ENCODE assay signal across 23 cellular contexts in genomic region chr9:35932732-35933131, GRCh38. TPM values are rescaled to one million over a fixed set of nuclear protein-coding genes. Genes with fewer than 3 reads are reported as not detected.
DNase-seq lines count a peak whose midpoint lies in the region; ATAC-seq and TF ChIP-seq lines count a peak whose summit lies in the region.
"Had no signal": no experiment of that assay in that cellular context is flagged by ENCODE, and none has a peak within 500 bp of the region (broad histone marks: within the 10 kb centered on the region; RNA-seq: fewer than 3 reads in every experiment).

No MANE protein-coding gene starts in this region.

- H3K9me3 Mint-ChIP-seq in activated naive CD8-positive, alpha-beta T cell treated with anti-CD3 and anti-CD28 coated beads, Interleukin-2, amount 10 ng/mL, durations not matched to agents 7 days and 5 days: peaks cover 8% of the 10 kb centered on the region
- no peaks in the 10 kb centered on the region for H3K9me3 Mint-ChIP-seq in activated naive CD8-positive, alpha-beta T cell treated with anti-CD3 and anti-CD28 coated beads for 36 hours
- H3K9me3 Mint-ChIP-seq in activated CD8-positive, alpha-beta T cell treated with anti-CD3 and anti-CD28 coated beads, Interleukin-2, amount 10 ng/mL, durations not matched to agents 7 days and 5 days (ENCODE audit: insufficient read depth): no peaks in the 10 kb centered on the region
- peaks cover 8% of the 10 kb centered on the region for H3K9me3 Mint-ChIP-seq in activated T-helper 2 cell treated with anti-CD3 and anti-CD28 coated beads, Interferon-gamma antibody, Interleukin-2, Interleukin-4, amounts not matched to agents 10 μg/mL and 5 μg/mL and 100 μg/mL, durations not matched to agents 14 hours and 24 hours and 36 hours

- H3K27me3 ChIP-seq in body of pancreas: no peaks in the 10 kb centered on the region

- H3K36me3 Mint-ChIP-seq in activated naive CD8-positive, alpha-beta T cell treated with anti-CD3 and anti-CD28 coated beads, Interleukin-2, amount 10 ng/mL, durations not matched to agents 7 days and 5 days: peaks cover 10% of the 10 kb centered on the region
- peaks cover 2% of the 10 kb centered on the region for H3K36me3 Mint-ChIP-seq in activated naive CD8-positive, alpha-beta T cell treated with anti-CD3 and anti-CD28 coated beads for 36 hours
- H3K36me3 Mint-ChIP-seq in activated CD8-positive, alpha-beta T cell treated with anti-CD3 and anti-CD28 coated beads, Interleukin-2, amount 10 ng/mL, durations not matched to agents 7 days and 5 days (ENCODE audit: low read depth): peaks cover 7% of the 10 kb centered on the region
- peaks cover 5% of the 10 kb centered on the region for H3K36me3 Mint-ChIP-seq in activated T-helper 2 cell treated with anti-CD3 and anti-CD28 coated beads, Interferon-gamma antibody, Interleukin-2, Interleukin-4, amounts not matched to agents 10 μg/mL and 5 μg/mL and 100 μg/mL, durations not matched to agents 14 hours and 24 hours and 36 hours (ENCODE audit: low read depth)
- H3K36me3 Mint-ChIP-seq: CD4-positive, alpha-beta memory T cell had no signal

- H3K27ac ChIP-seq in body of pancreas: no peak overlapping the region
- H3K27ac ChIP-seq: skin epidermis had no signal

- intact Hi-C loops in activated T-helper 2 cell treated with anti-CD3 and anti-CD28 coated beads, Interferon-gamma antibody, Interleukin-2, Interleukin-4, amounts not matched to agents 10 μg/mL and 5 μg/mL and 100 μg/mL, durations not matched to agents 14 hours and 24 hours and 36 hours (cut with micrococcal nuclease): loop anchor here (1.0 kb wide), 2 partner anchors 8 to 21 kb away; no protein-coding TSS in a partner anchor
- intact Hi-C loops in body of pancreas (cut with DNase I): no loop called here

- no peaks in the 10 kb centered on the region for H3K36me3 ChIP-seq in body of pancreas (replicated peaks in 1 of 2; ENCODE audit: insufficient read depth in 1 of 2, low read depth in 2 of 2)

- CTCF ChIA-PET in activated CD8-positive, alpha-beta T cell treated with anti-CD3 and anti-CD28 coated beads, Interleukin-2, amount 10 ng/mL, durations not matched to agents 7 days and 5 days (lab: Charles Lee): interaction anchor here (1.0 kb wide), 1 partner anchor 12 kb away, joined by 4 read pairs; no protein-coding TSS in a partner anchor

- POLR2A ChIA-PET in activated naive CD8-positive, alpha-beta T cell treated with anti-CD3 and anti-CD28 coated beads, Interleukin-2, amount 10 ng/mL, durations not matched to agents 7 days and 5 days (lab: Charles Lee): interaction anchor here (0.6 kb wide), 1 partner anchor 13 kb away, joined by 4 read pairs; no protein-coding TSS in a partner anchor
- POLR2A ChIA-PET in activated CD8-positive, alpha-beta T cell treated with anti-CD3 and anti-CD28 coated beads, Interleukin-2, amount 10 ng/mL, durations not matched to agents 7 days and 5 days (lab: Charles Lee): no interaction called here

- no peaks in the 10 kb centered on the region for H3K9me3 ChIP-seq in body of pancreas

- peaks cover 17% of the 10 kb centered on the region for H3K4me1 Mint-ChIP-seq in activated naive CD8-positive, alpha-beta T cell treated with anti-CD3 and anti-CD28 coated beads, Interleukin-2, amount 10 ng/mL, durations not matched to agents 7 days and 5 days
- H3K4me1 Mint-ChIP-seq in activated naive CD8-positive, alpha-beta T cell treated with anti-CD3 and anti-CD28 coated beads for 36 hours: peaks cover 14% of the 10 kb centered on the region
- peaks cover 16% of the 10 kb centered on the region for H3K4me1 Mint-ChIP-seq in activated CD8-positive, alpha-beta T cell treated with anti-CD3 and anti-CD28 coated beads, Interleukin-2, amount 10 ng/mL, durations not matched to agents 7 days and 5 days (ENCODE audit: low read depth)
- peaks cover 19% of the 10 kb centered on the region for H3K4me1 Mint-ChIP-seq in activated T-helper 2 cell treated with anti-CD3 and anti-CD28 coated beads, Interferon-gamma antibody, Interleukin-2, Interleukin-4, amounts not matched to agents 10 μg/mL and 5 μg/mL and 100 μg/mL, durations not matched to agents 14 hours and 24 hours and 36 hours (ENCODE audit: low read depth)

- ATAC-seq in activated naive CD8-positive, alpha-beta T cell treated with anti-CD3 and anti-CD28 coated beads, Interleukin-2, amount 10 ng/mL, durations not matched to agents 7 days and 5 days (ENCODE audit: low read depth): peak; percentile 86
- peak; percentile 77 for ATAC-seq in activated CD8-positive, alpha-beta T cell treated with anti-CD3 and anti-CD28 coated beads, Interleukin-2, amount 10 ng/mL, durations not matched to agents 7 days and 5 days
- ATAC-seq in body of pancreas: no peak

- no peak for DNase-seq in activated naive CD8-positive, alpha-beta T cell treated with anti-CD3 and anti-CD28 coated beads, Interleukin-2, amount 10 ng/mL, durations not matched to agents 7 days and 5 days
- no peak for DNase-seq in activated naive CD8-positive, alpha-beta T cell treated with anti-CD3 and anti-CD28 coated beads for 36 hours
- DNase-seq in MV-4-11 (lab: John Stamatoyannopoulos, UW): peak; percentile 38
- peak; percentile 53 for DNase-seq in activated CD8-positive, alpha-beta T cell treated with anti-CD3 and anti-CD28 coated beads, Interleukin-2, amount 10 ng/mL, durations not matched to agents 7 days and 5 days
- no peak for DNase-seq in activated T-helper 2 cell treated with anti-CD3 and anti-CD28 coated beads, Interferon-gamma antibody, Interleukin-2, Interleukin-4, amounts not matched to agents 10 μg/mL and 5 μg/mL and 100 μg/mL, durations not matched to agents 14 hours and 24 hours and 36 hours (ENCODE audit: low spot score)
- no peak for DNase-seq in body of pancreas
- no peak for DNase-seq in C1 segment of cervical spinal cord (lab: John Stamatoyannopoulos, UW)
- DNase-seq: activated effector memory CD4-positive, alpha-beta T cell treated with anti-CD3 and anti-CD28 coated beads, Interleukin-2, amount 50 U/mL, for 16 hours; CD4-positive, alpha-beta memory T cell; DMS153; GDM1; head of caudate nucleus; mesenchymal stem cell; NCI-H1436; NCI-H524 treated with DMSO at 0.1 percent for 48 hours; nucleus accumbens; SHP77; stimulated activated CD4-positive, alpha-beta T cell treated with anti-CD3 and anti-CD28 coated beads, Interleukin-2, amount 100 ng/mL, for 48 hours; T-helper 1 cell had no signal

- H3K27me3 Mint-ChIP-seq in activated naive CD8-positive, alpha-beta T cell treated with anti-CD3 and anti-CD28 coated beads, Interleukin-2, amount 10 ng/mL, durations not matched to agents 7 days and 5 days: no peaks in the 10 kb centered on the region
- H3K27me3 Mint-ChIP-seq in activated naive CD8-positive, alpha-beta T cell treated with anti-CD3 and anti-CD28 coated beads for 36 hours: no peaks in the 10 kb centered on the region
- no peaks in the 10 kb centered on the region for H3K27me3 Mint-ChIP-seq in activated CD8-positive, alpha-beta T cell treated with anti-CD3 and anti-CD28 coated beads, Interleukin-2, amount 10 ng/mL, durations not matched to agents 7 days and 5 days (ENCODE audit: low read depth)
- H3K27me3 Mint-ChIP-seq in activated T-helper 2 cell treated with anti-CD3 and anti-CD28 coated beads, Interferon-gamma antibody, Interleukin-2, Interleukin-4, amounts not matched to agents 10 μg/mL and 5 μg/mL and 100 μg/mL, durations not matched to agents 14 hours and 24 hours and 36 hours (ENCODE audit: low read depth): peaks cover 17% of the 10 kb centered on the region
- H3K27me3 Mint-ChIP-seq: CD4-positive, alpha-beta memory T cell had no signal

- 81 to 86% methylated on average over 3 of the region's 3 CpGs for WGBS in body of pancreas, 2 donors

- no peaks in the 10 kb centered on the region for H3K4me1 ChIP-seq in body of pancreas

- TF ChIP-seq POLR2A in body of pancreas (IDR thresholded peaks at IDR 0.05): no peak

- no peak for TF ChIP-seq CTCF in body of pancreas (IDR thresholded peaks at IDR 0.05)

- H3K27ac Mint-ChIP-seq in activated naive CD8-positive, alpha-beta T cell treated with anti-CD3 and anti-CD28 coated beads, Interleukin-2, amount 10 ng/mL, durations not matched to agents 7 days and 5 days: peak overlapping the region; percentile 65
- no peak overlapping the region for H3K27ac Mint-ChIP-seq in activated naive CD8-positive, alpha-beta T cell treated with anti-CD3 and anti-CD28 coated beads for 36 hours
- H3K27ac Mint-ChIP-seq in activated CD8-positive, alpha-beta T cell treated with anti-CD3 and anti-CD28 coated beads, Interleukin-2, amount 10 ng/mL, durations not matched to agents 7 days and 5 days: no peak overlapping the region
- H3K27ac Mint-ChIP-seq in activated T-helper 2 cell treated with anti-CD3 and anti-CD28 coated beads, Interferon-gamma antibody, Interleukin-2, Interleukin-4, amounts not matched to agents 10 μg/mL and 5 μg/mL and 100 μg/mL, durations not matched to agents 14 hours and 24 hours and 36 hours: no peak overlapping the region

- H3K4me3 ChIP-seq in body of pancreas: no peak overlapping the region
- H3K4me3 ChIP-seq: skin epidermis had no signal

- H3K4me3 Mint-ChIP-seq in activated naive CD8-positive, alpha-beta T cell treated with anti-CD3 and anti-CD28 coated beads, Interleukin-2, amount 10 ng/mL, durations not matched to agents 7 days and 5 days: no peak overlapping the region
- H3K4me3 Mint-ChIP-seq in activated naive CD8-positive, alpha-beta T cell treated with anti-CD3 and anti-CD28 coated beads for 36 hours: no peak overlapping the region
- no peak overlapping the region for H3K4me3 Mint-ChIP-seq in activated CD8-positive, alpha-beta T cell treated with anti-CD3 and anti-CD28 coated beads, Interleukin-2, amount 10 ng/mL, durations not matched to agents 7 days and 5 days
- no peak overlapping the region for H3K4me3 Mint-ChIP-seq in activated T-helper 2 cell treated with anti-CD3 and anti-CD28 coated beads, Interferon-gamma antibody, Interleukin-2, Interleukin-4, amounts not matched to agents 10 μg/mL and 5 μg/mL and 100 μg/mL, durations not matched to agents 14 hours and 24 hours and 36 hours (ENCODE audit: low read depth)

RNA-seq across cellular contexts. Expression of gene SPAAR, which starts 23.4 kb away (rescaled TPM):
- not detected for total RNA-seq in activated naive CD8-positive, alpha-beta T cell treated with anti-CD3 and anti-CD28 coated beads, Interleukin-2, amount 10 ng/mL, durations not matched to agents 7 days and 5 days
- not detected for total RNA-seq in activated naive CD8-positive, alpha-beta T cell treated with anti-CD3 and anti-CD28 coated beads for 36 hours
- not detected for total RNA-seq in activated CD8-positive, alpha-beta T cell treated with anti-CD3 and anti-CD28 coated beads, Interleukin-2, amount 10 ng/mL, durations not matched to agents 7 days and 5 days
- total RNA-seq in activated T-helper 2 cell treated with anti-CD3 and anti-CD28 coated beads, Interferon-gamma antibody, Interleukin-2, Interleukin-4, amounts not matched to agents 10 μg/mL and 5 μg/mL and 100 μg/mL, durations not matched to agents 14 hours and 24 hours and 36 hours: not detected in 2 replicates
- 1 to 10 TPM in 1 of 2 donors, under 1 TPM in 1; 0.78 to 7.3 TPM for total RNA-seq in body of pancreas
- total RNA-seq: CD4-positive, alpha-beta memory T cell; myocyte had no signal

RNA-seq across cellular contexts. Expression of gene OR2S2, which starts 25.2 kb away (rescaled TPM):
- total RNA-seq in activated naive CD8-positive, alpha-beta T cell treated with anti-CD3 and anti-CD28 coated beads, Interleukin-2, amount 10 ng/mL, durations not matched to agents 7 days and 5 days: not detected
- total RNA-seq in activated naive CD8-positive, alpha-beta T cell treated with anti-CD3 and anti-CD28 coated beads for 36 hours: not detected
- not detected for total RNA-seq in activated CD8-positive, alpha-beta T cell treated with anti-CD3 and anti-CD28 coated beads, Interleukin-2, amount 10 ng/mL, durations not matched to agents 7 days and 5 days
- not detected in 2 replicates for total RNA-seq in activated T-helper 2 cell treated with anti-CD3 and anti-CD28 coated beads, Interferon-gamma antibody, Interleukin-2, Interleukin-4, amounts not matched to agents 10 μg/mL and 5 μg/mL and 100 μg/mL, durations not matched to agents 14 hours and 24 hours and 36 hours
- not detected for total RNA-seq in body of pancreas
- total RNA-seq: astrocyte; CD4-positive, alpha-beta memory T cell; H4; myocyte had no signal

RNA-seq across cellular contexts. Expression of gene HRCT1, which starts 26.7 kb away (rescaled TPM):
- not detected for total RNA-seq in activated naive CD8-positive, alpha-beta T cell treated with anti-CD3 and anti-CD28 coated beads, Interleukin-2, amount 10 ng/mL, durations not matched to agents 7 days and 5 days
- total RNA-seq in activated naive CD8-positive, alpha-beta T cell treated with anti-CD3 and anti-CD28 coated beads for 36 hours: not detected
- not detected for total RNA-seq in activated CD8-positive, alpha-beta T cell treated with anti-CD3 and anti-CD28 coated beads, Interleukin-2, amount 10 ng/mL, durations not matched to agents 7 days and 5 days
- not detected in 2 replicates for total RNA-seq in activated T-helper 2 cell treated with anti-CD3 and anti-CD28 coated beads, Interferon-gamma antibody, Interleukin-2, Interleukin-4, amounts not matched to agents 10 μg/mL and 5 μg/mL and 100 μg/mL, durations not matched to agents 14 hours and 24 hours and 36 hours
- 1 to 10 TPM in 1 of 2 donors, under 1 TPM in 1; 0.99 to 3.4 TPM for total RNA-seq in body of pancreas
- total RNA-seq: CD4-positive, alpha-beta memory T cell; H4 had no signal

Comparison
In these comparisons a context has a peak if more than half of its experiments do, and no peak if none do; other contexts are left out.
1. DNase-seq: peak in MV-4-11 (single experiment) and activated CD8-positive, alpha-beta T cell treated with anti-CD3 and anti-CD28 coated beads, Interleukin-2, amount 10 ng/mL, durations not matched to agents 7 days and 5 days (single experiment); none in activated naive CD8-positive, alpha-beta T cell treated with anti-CD3 and anti-CD28 coated beads, Interleukin-2, amount 10 ng/mL, durations not matched to agents 7 days and 5 days (single experiment), activated naive CD8-positive, alpha-beta T cell treated with anti-CD3 and anti-CD28 coated beads for 36 hours (single experiment), activated T-helper 2 cell treated with anti-CD3 and anti-CD28 coated beads, Interferon-gamma antibody, Interleukin-2, Interleukin-4, amounts not matched to agents 10 μg/mL and 5 μg/mL and 100 μg/mL, durations not matched to agents 14 hours and 24 hours and 36 hours (single experiment), body of pancreas (0 of 4) and C1 segment of cervical spinal cord (0 of 14).